23 cellular contexts compared by ENCODE assay signal in the genomic region with DNA sequence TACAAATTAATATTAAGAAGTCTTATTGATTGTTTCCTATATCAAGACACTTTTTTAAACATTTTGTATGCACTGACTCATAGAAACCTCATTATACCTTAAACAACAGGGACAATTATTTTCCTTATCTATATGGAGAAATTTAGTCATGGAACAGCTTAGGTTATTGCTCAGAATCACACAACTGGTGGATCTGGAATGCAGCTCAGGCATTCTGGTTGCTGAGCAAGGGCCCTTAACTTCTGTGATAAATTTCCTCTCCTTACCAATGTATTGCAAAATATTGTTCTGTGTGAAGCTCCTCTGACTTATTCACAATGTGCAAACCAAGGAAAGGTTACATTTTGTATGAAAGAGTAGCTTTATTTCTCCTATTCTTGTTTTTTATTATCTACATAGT.
DNase-seq lines count a peak whose midpoint lies in the region; FAIRE-seq and TF ChIP-seq lines count a peak whose summit lies in the region.
"Had no signal": no experiment of that assay in that cellular context is flagged by ENCODE, and none has a peak within 500 bp of the region (broad histone marks: within the 10 kb centered on the region; RNA-seq: fewer than 3 reads in every experiment).

No MANE protein-coding gene starts in this region.

- H3K4me1 Mint-ChIP-seq in activated T-cell treated with anti-CD3 and anti-CD28 coated beads, Interleukin-2, amount 50 U/mL, for 24 hours (ENCODE audit: low read depth), result no peaks in the 10 kb centered on the region
- H3K4me1 Mint-ChIP-seq: CD4-positive, alpha-beta memory T cell had no signal

- no peak overlapping the region for H3K4me3 Mint-ChIP-seq in activated T-cell treated with anti-CD3 and anti-CD28 coated beads, Interleukin-2, amount 50 U/mL, for 24 hours
- H3K4me3 Mint-ChIP-seq: CD4-positive, alpha-beta memory T cell had no signal

- no peaks in the 10 kb centered on the region for H3K36me3 ChIP-seq in Karpas-422 (ENCODE audit: insufficient read depth, low read length)
- H3K36me3 ChIP-seq in bronchial epithelial cell (ENCODE audit: control insufficient read depth, insufficient read depth, low read length), result no peaks in the 10 kb centered on the region
- H3K36me3 ChIP-seq: BLaER1 had no signal

- H3K27me3 Mint-ChIP-seq in activated T-cell treated with anti-CD3 and anti-CD28 coated beads, Interleukin-2, amount 50 U/mL, for 24 hours, result no peaks in the 10 kb centered on the region
- H3K27me3 Mint-ChIP-seq: CD4-positive, alpha-beta memory T cell had no signal

- H3K79me2 ChIP-seq in Karpas-422 (ENCODE audit: low read length), result no peaks in the 10 kb centered on the region

- no peaks in the 10 kb centered on the region for H3K9me2 ChIP-seq in Karpas-422 (replicated peaks; ENCODE audit: insufficient read depth, low read length)

- H3K36me3 Mint-ChIP-seq in activated T-cell treated with anti-CD3 and anti-CD28 coated beads, Interleukin-2, amount 50 U/mL, for 24 hours (ENCODE audit: low read depth), result no peaks in the 10 kb centered on the region
- H3K36me3 Mint-ChIP-seq: CD4-positive, alpha-beta memory T cell had no signal

- DNase-seq in Karpas-422, result no peak
- DNase-seq in bronchial epithelial cell (ENCODE audit: low read depth), result peak; percentile 28
- peak; percentile 46 for DNase-seq in fibroblast of pulmonary artery (ENCODE audit: low read depth)
- DNase-seq in skeletal muscle cell (ENCODE audit: low read depth), result peak; percentile 4
- no peak for DNase-seq in C1 segment of cervical spinal cord (lab: John Stamatoyannopoulos, UW)
- no peak for DNase-seq in activated T-cell treated with anti-CD3 and anti-CD28 coated beads, Interleukin-2, amount 50 U/mL, for 24 hours
- DNase-seq in EL, result no peak
- DNase-seq in activated naive CD4-positive, alpha-beta T cell treated with anti-CD3 and anti-CD28 coated beads, Interleukin-2, amount 50 U/mL, for 16 hours, result no peak
- DNase-seq: CD4-positive, alpha-beta memory T cell; DND-41; GF-D8; GOT3; HCEC 1CT; NCI-H1105; NCI-H146; NCI-H2029; NCI-H524 treated with DMSO at 0.1 percent for 48 hours; NCI-H82; Right ventricle myocardium superior had no signal

- peak overlapping the region; percentile 60; the same call in 1 of the 2 replicates for H2AFZ ChIP-seq in Karpas-422 (ENCODE audit: low read length)

- H3K9ac ChIP-seq in Karpas-422 (ENCODE audit: low read length), result no peak overlapping the region
- H3K9ac ChIP-seq: BLaER1, KMS-11 had no signal

- FAIRE-seq in bronchial epithelial cell (lab: Jason Lieb, UNC), result no peak
- FAIRE-seq: HTR-8/SVneo, RCC 7860 had no signal

- peaks cover 8% of the 10 kb centered on the region for H3K4me1 ChIP-seq in Karpas-422 (ENCODE audit: low read length)

- H3K9me3 ChIP-seq in Karpas-422 (ENCODE audit: low read length), result no peaks in the 10 kb centered on the region
- H3K9me3 ChIP-seq: BLaER1 had no signal

- no peak overlapping the region for H3K27ac Mint-ChIP-seq in activated T-cell treated with anti-CD3 and anti-CD28 coated beads, Interleukin-2, amount 50 U/mL, for 24 hours
- H3K27ac Mint-ChIP-seq: CD4-positive, alpha-beta memory T cell had no signal

- H4K20me1 ChIP-seq in Karpas-422 (ENCODE audit: insufficient read depth, low read depth, low read length), result no peaks in the 10 kb centered on the region
- H4K20me1 ChIP-seq: BLaER1 had no signal

- H3K9me3 Mint-ChIP-seq in activated T-cell treated with anti-CD3 and anti-CD28 coated beads, Interleukin-2, amount 50 U/mL, for 24 hours, result peaks cover 2% of the 10 kb centered on the region

- H3K4me2 ChIP-seq in Karpas-422 (ENCODE audit: low read depth, low read length, poor library complexity, severe bottlenecking), result no peak overlapping the region
- H3K4me2 ChIP-seq: BLaER1, KMS-11 had no signal

- TF ChIP-seq CTCF in bronchial epithelial cell (IDR thresholded peaks at IDR 0.05; ENCODE audit: insufficient read depth, low read length, severe bottlenecking) (no peak), fibroblast of pulmonary artery (IDR thresholded peaks at IDR 0.05; ENCODE audit: low read length, missing control alignments) (no peak)

- H3K27ac ChIP-seq in Karpas-422 (ENCODE audit: low read length), result no peak overlapping the region
- H3K27ac ChIP-seq: BLaER1, KMS-11 had no signal

- H3K27me3 ChIP-seq in Karpas-422 (ENCODE audit: low read length) (no peaks in the 10 kb centered on the region), bronchial epithelial cell (ENCODE audit: control insufficient read depth, insufficient read depth, low read length) (no peaks in the 10 kb centered on the region)
- H3K27me3 ChIP-seq: BLaER1 had no signal

- H3K4me3 ChIP-seq in Karpas-422 (ENCODE audit: low read length), result no peak overlapping the region
- H3K4me3 ChIP-seq in bronchial epithelial cell (ENCODE audit: low read depth, low read length), result no peak overlapping the region
- no peak overlapping the region for H3K4me3 ChIP-seq in fibroblast of pulmonary artery (replicated peaks; ENCODE audit: low read depth, low read length)
- H3K4me3 ChIP-seq in skeletal muscle cell (ENCODE audit: low read depth, low read length), result no peak overlapping the region
- H3K4me3 ChIP-seq: BLaER1 had no signal

Comparison
In these comparisons a context has a peak if more than half of its experiments do, and no peak if none do; other contexts are left out.
1. DNase-seq: peak in bronchial epithelial cell (single experiment), fibroblast of pulmonary artery (single experiment) and skeletal muscle cell (single experiment); none in Karpas-422 (single experiment), C1 segment of cervical spinal cord (0 of 14), activated T-cell treated with anti-CD3 and anti-CD28 coated beads, Interleukin-2, amount 50 U/mL, for 24 hours (single experiment), EL (single experiment) and activated naive CD4-positive, alpha-beta T cell treated with anti-CD3 and anti-CD28 coated beads, Interleukin-2, amount 50 U/mL, for 16 hours (single experiment).